Comparison of ENCODE assay signal across 16 cellular contexts in genomic region chr11:12411395-12411794, GRCh38. TPM values are rescaled to one million over a fixed set of nuclear protein-coding genes. Genes with fewer than 3 reads are reported as not detected.
DNase-seq lines count a peak whose midpoint lies in the region; FAIRE-seq and TF ChIP-seq lines count a peak whose summit lies in the region.
"Had no signal": no experiment of that assay in that cellular context is flagged by ENCODE, and none has a peak within 500 bp of the region (broad histone marks: within the 10 kb centered on the region; RNA-seq: fewer than 3 reads in every experiment).

No MANE protein-coding gene starts in this region.

- H3K9ac ChIP-seq in fibroblast of lung (ENCODE audit: insufficient read depth, low read length) (no peak overlapping the region), rectal smooth muscle tissue (ENCODE audit: low read length) (no peak overlapping the region)

- H3K4me3 ChIP-seq in AG04450 (ENCODE audit: low read depth, low read length) = no peak overlapping the region
- H3K4me3 ChIP-seq in SJSA1 = no peak overlapping the region
- no peak overlapping the region for H3K4me3 ChIP-seq in fibroblast of lung (replicated peaks in 1 of 4; ENCODE audit: control extremely low read depth in 1 of 4, insufficient read depth in 1 of 4, low read depth in 3 of 4, low read length in 4 of 4)
- no peak overlapping the region for H3K4me3 ChIP-seq in rectal smooth muscle tissue (ENCODE audit: low read length)
- H3K4me3 ChIP-seq: GM12878, testis had no signal

- FAIRE-seq in frontal cortex (lab: Jason Lieb, UNC) (no peak), GM12892 (lab: Jason Lieb, UNC) (no peak)
- FAIRE-seq: GM12878 had no signal

- H3K36me3 ChIP-seq in SJSA1 = peaks cover 16% of the 10 kb centered on the region
- no peaks in the 10 kb centered on the region for H3K36me3 ChIP-seq in fibroblast of lung (ENCODE audit: control insufficient read depth, insufficient read depth, low read length)
- no peaks in the 10 kb centered on the region for H3K36me3 ChIP-seq in rectal smooth muscle tissue (ENCODE audit: control insufficient read depth, insufficient read depth, low read length)

- H3K9me3 ChIP-seq in AG04450 (ENCODE audit: control insufficient read depth, insufficient read depth, low read length) = no peaks in the 10 kb centered on the region; the same call in 1 of the 2 replicates
- no peaks in the 10 kb centered on the region for H3K9me3 ChIP-seq in SJSA1 (replicated peaks)
- H3K9me3 ChIP-seq in fibroblast of lung (ENCODE audit: control insufficient read depth, insufficient read depth, low read depth, low read length) = no peaks in the 10 kb centered on the region
- H3K9me3 ChIP-seq: testis had no signal

- POLR2A ChIA-PET in AG04450 (lab: Yijun Ruan, JAX) = interaction anchor here (0.8 to 4.1 kb wide), 5 partner anchors 13 to 262 kb away, joined by 3 to 14 read pairs (median 6); partner anchors contain the start of gene PARVA

- CTCF ChIA-PET in AG04450 (lab: Charles Lee) = interaction anchor here (0.5 to 3.8 kb wide), 15 partner anchors 9 to 477 kb away, joined by 3 to 25 read pairs (median 3); no protein-coding TSS in a partner anchor

- H3K4me2 ChIP-seq in fibroblast of lung (ENCODE audit: extremely low read depth, insufficient read depth, low read length) = no peak overlapping the region

- H3K27me3 ChIP-seq in AG04450 (ENCODE audit: control insufficient read depth, insufficient read depth, low read length) = no peaks in the 10 kb centered on the region
- H3K27me3 ChIP-seq in SJSA1 (replicated peaks) = no peaks in the 10 kb centered on the region
- H3K27me3 ChIP-seq in fibroblast of lung (ENCODE audit: control insufficient read depth, insufficient read depth, low read length) = no peaks in the 10 kb centered on the region
- no peaks in the 10 kb centered on the region for H3K27me3 ChIP-seq in rectal smooth muscle tissue (ENCODE audit: control insufficient read depth, insufficient read depth, low read length)
- H3K27me3 ChIP-seq: testis had no signal

- TF ChIP-seq CTCF in AG04450 (IDR thresholded peaks at IDR 0.05; ENCODE audit: low read depth, low read length) (no peak), fibroblast of lung (conservative IDR thresholded peaks at IDR 0.05 in 1 of 2, IDR thresholded peaks at IDR 0.05 in 1 of 2; ENCODE audit: low read depth in 1 of 2, low read length in 2 of 2) (no peak)

- no peaks in the 10 kb centered on the region for H4K20me1 ChIP-seq in fibroblast of lung (ENCODE audit: control insufficient read depth, extremely low read depth, insufficient read depth, low read length)

- H3K27ac ChIP-seq in AG04450 (ENCODE audit: low read depth, low read length) = peak overlapping the region; percentile 97
- H3K27ac ChIP-seq in SJSA1 = peak overlapping the region; percentile 72
- peak overlapping the region; percentile 80 for H3K27ac ChIP-seq in fibroblast of lung (ENCODE audit: insufficient read depth, low read length)
- peak overlapping the region; percentile 98 for H3K27ac ChIP-seq in rectal smooth muscle tissue (ENCODE audit: low read depth, low read length)
- H3K27ac ChIP-seq: HL-60, VCaP had no signal

- TF ChIP-seq POLR2A in GM12892 (IDR thresholded peaks at IDR 0.05; ENCODE audit: low read depth, low read length) = no peak

- H3K4me1 ChIP-seq in SJSA1 (replicated peaks) (peaks cover 43% of the 10 kb centered on the region), fibroblast of lung (ENCODE audit: control insufficient read depth, extremely low read depth, insufficient read depth, low read length) (peaks cover 37% of the 10 kb centered on the region), rectal smooth muscle tissue (ENCODE audit: control insufficient read depth, insufficient read depth, low read length) (peaks cover 77% of the 10 kb centered on the region)

- no peak for DNase-seq in AG04450 (ENCODE audit: low read depth, low spot score)
- no peak for DNase-seq in SJSA1 (ENCODE audit: low read depth in 1 of 2, low spot score in 2 of 2)
- no peak for DNase-seq in fibroblast of lung (ENCODE audit: low read depth in 2 of 2)
- no peak for DNase-seq in frontal cortex (ENCODE audit: low spot score in 2 of 2)
- no peak for DNase-seq in stimulated activated CD4-positive, alpha-beta T cell treated with anti-CD3 and anti-CD28 coated beads, Interleukin-1b, Interleukin-23, amount 100 ng/mL, for 48 hours
- no peak for DNase-seq in GM12892 (ENCODE audit: insufficient read length)
- no peak for DNase-seq in stimulated activated CD4-positive, alpha-beta T cell treated with anti-CD3 and anti-CD28 coated beads, Interleukin-4, amount 100 ng/mL, for 24 hours
- DNase-seq: activated CD8-positive, alpha-beta memory T cell treated with anti-CD3 and anti-CD28 coated beads, Interleukin-2, amount 10 ng/mL, durations not matched to agents 7 days and 5 days; Kasumi-1; NCI-H1436; NCI-H510A treated with DMSO at 0.1 percent for 48 hours; testis had no signal

- H2AFZ ChIP-seq in fibroblast of lung (ENCODE audit: low read length) = no peak overlapping the region

- H3K79me2 ChIP-seq in fibroblast of lung (ENCODE audit: control insufficient read depth, insufficient read depth, low read length) = peaks cover 57% of the 10 kb centered on the region

RNA-seq across cellular contexts. Expression of gene PARVA, which starts 34.0 kb away (rescaled TPM):
- polyA plus RNA-seq in AG04450 (2011; rRNA removed) = 134 and 142 TPM in 2 replicates
- 127 and 138 TPM in 2 replicates for polyA minus RNA-seq in AG04450 (2011; rRNA and poly(A)+ RNA removed)
- 59.9 and 98.3 TPM in 2 replicates for total RNA-seq in SJSA1 (2014; rRNA removed; shearing (Covaris generic))
- total RNA-seq in fibroblast of lung = 21.8 and 27.7 TPM in 2 replicates
- polyA plus RNA-seq in fibroblast of lung = 120 and 195 TPM in 2 replicates
- 89.0 and 144 TPM in 2 replicates for polyA plus RNA-seq in fibroblast of lung (2012)
- 88.0 and 124 TPM in 2 replicates for polyA minus RNA-seq in fibroblast of lung (ENCODE audit: low replicate concordance)
- 3.3 TPM for total RNA-seq in frontal cortex
- not detected for polyA plus RNA-seq in GM12892 (2012; ENCODE audit: missing spikeins)
- total RNA-seq: activated CD8-positive, alpha-beta memory T cell treated with anti-CD3 and anti-CD28 coated beads, Interleukin-2, amount 10 ng/mL, durations not matched to agents 7 days and 5 days had no signal
